9 cellular contexts compared by ENCODE assay signal in the genomic region with DNA sequence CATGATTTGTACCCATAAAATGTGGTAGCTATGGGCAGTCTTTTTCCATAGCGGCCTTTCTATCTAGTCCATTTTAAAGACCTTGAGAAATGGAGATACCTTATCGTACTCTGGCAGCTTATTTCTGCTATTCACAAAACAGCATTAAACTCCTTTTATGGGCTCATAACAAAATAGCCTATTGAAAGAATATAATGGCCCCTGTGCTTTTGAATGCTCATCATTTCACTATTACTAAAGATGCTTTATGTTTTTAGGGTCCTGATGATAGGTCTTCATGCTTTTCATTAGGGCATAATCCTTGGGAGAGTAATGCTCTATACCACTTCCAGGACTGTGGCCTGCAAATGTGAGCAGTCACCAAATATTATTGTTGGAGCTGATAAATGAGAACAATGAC. TPM values are rescaled to one million over a fixed set of nuclear protein-coding genes. Genes with fewer than 3 reads are reported as not detected.
"Had no signal": no experiment of that assay in that cellular context is flagged by ENCODE, and none has a peak within 500 bp of the region (broad histone marks: within the 10 kb centered on the region; RNA-seq: fewer than 3 reads in every experiment).

No MANE protein-coding gene starts in this region.

- H3K4me3 ChIP-seq: GM23248, GM23338 had no signal

- H3K4me3 Mint-ChIP-seq: GM23338, H9, HFFc6 had no signal

- ATAC-seq: GM23338, HCT116 had no signal

- DNase-seq: GM23248, GOT3, H7, H9, HCEC 1CT, HFFc6 had no signal

- H3K9me3 Mint-ChIP-seq: HFFc6 had no signal

- H3K27ac Mint-ChIP-seq: GM23338, H9, HFFc6 had no signal

RNA-seq across cellular contexts. Expression of gene TMEM178A, which starts 7.3 kb away (rescaled TPM):
- total RNA-seq: H4 had no signal
